ENCODE assay signal across 14 cellular contexts in genomic region chr2:195320416-195320973, GRCh38.
DNase-seq lines count a peak whose midpoint lies in the region; ATAC-seq and TF ChIP-seq lines count a peak whose summit lies in the region.
"Had no signal": no experiment of that assay in that cellular context is flagged by ENCODE, and none has a peak within 500 bp of the region (broad histone marks: within the 10 kb centered on the region; RNA-seq: fewer than 3 reads in every experiment).

No MANE protein-coding gene starts in this region.

- H3K36me3 ChIP-seq in ACC112 (ENCODE audit: insufficient read depth, low read length) (no peaks in the 10 kb centered on the region), tibial nerve (no peaks in the 10 kb centered on the region), hepatocyte (replicated peaks; ENCODE audit: insufficient read depth, low read depth) (no peaks in the 10 kb centered on the region)
- H3K36me3 ChIP-seq: heart right ventricle, transverse colon had no signal

- in situ Hi-C loops in G401 (cut with HindIII; ENCODE audit: low sequenced_read_pairs), result no loop called here

- H2AFZ ChIP-seq in ACC112 (ENCODE audit: low read length, unreplicated experiment) (peak overlapping the region; percentile 51), hepatocyte (no peak overlapping the region)

- no peak for DNase-seq in T1000 (lab: John Stamatoyannopoulos, UW)
- DNase-seq in tibial nerve (ENCODE audit: low spot score in 2 of 2), result no peak
- DNase-seq in G401 (ENCODE audit: low spot score), result no peak
- DNase-seq in hepatocyte (ENCODE audit: low spot score), result no peak
- DNase-seq: activated CD4-positive, alpha-beta T cell treated with anti-CD3 and anti-CD28 coated beads, Interleukin-2, amount 50 U/mL, for 48 hours; AML-193; heart right ventricle; NCI-H345; transverse colon had no signal

- no peaks in the 10 kb centered on the region for H3K9me2 ChIP-seq in hepatocyte (replicated peaks; ENCODE audit: insufficient read depth)

- WGBS in tibial nerve, 2 donors, result 77 to 89% methylated on average over 1 of the region's 1 CpG
- 97% methylated on average over 1 of the region's 1 CpG for WGBS in hepatocyte (ENCODE audit: low lambda C conversion rate, missing lambda C conversion rate)

- no peaks in the 10 kb centered on the region for H3K27me3 ChIP-seq in ACC112 (ENCODE audit: insufficient read depth, low read length)
- H3K27me3 ChIP-seq in tibial nerve, result no peaks in the 10 kb centered on the region
- no peaks in the 10 kb centered on the region for H3K27me3 ChIP-seq in hepatocyte
- H3K27me3 ChIP-seq: heart right ventricle, transverse colon had no signal

- no peak for TF ChIP-seq EP300 in tibial nerve (IDR thresholded peaks at IDR 0.05)

- H3K4me3 ChIP-seq in ACC112 (ENCODE audit: low read depth, low read length) (no peak overlapping the region), tibial nerve (no peak overlapping the region), hepatocyte (no peak overlapping the region)
- H3K4me3 ChIP-seq: heart right ventricle, transverse colon had no signal

- no peaks in the 10 kb centered on the region for H3K9me3 ChIP-seq in tibial nerve
- no peaks in the 10 kb centered on the region for H3K9me3 ChIP-seq in hepatocyte (ENCODE audit: low read depth)

- no peaks in the 10 kb centered on the region for H3K79me2 ChIP-seq in ACC112 (ENCODE audit: control insufficient read depth, insufficient read depth, low read length, unreplicated experiment)
- no peaks in the 10 kb centered on the region for H3K79me2 ChIP-seq in hepatocyte

- no peaks in the 10 kb centered on the region for H4K20me1 ChIP-seq in hepatocyte (ENCODE audit: insufficient read depth, poor library complexity, severe bottlenecking)

- no peak overlapping the region for H3K4me2 ChIP-seq in hepatocyte
- H3K4me2 ChIP-seq: KMS-11 had no signal

- H3K4me1 ChIP-seq in ACC112 (ENCODE audit: control insufficient read depth, insufficient read depth, low read length, unreplicated experiment), result peaks cover 27% of the 10 kb centered on the region
- H3K4me1 ChIP-seq in tibial nerve, result no peaks in the 10 kb centered on the region
- peaks cover 15% of the 10 kb centered on the region for H3K4me1 ChIP-seq in hepatocyte (ENCODE audit: insufficient read depth)

- TF ChIP-seq CTCF in tibial nerve (IDR thresholded peaks at IDR 0.05) (no peak), hepatocyte (IDR thresholded peaks at IDR 0.05; ENCODE audit: poor library complexity) (no peak)

- TF ChIP-seq POLR2A in tibial nerve (IDR thresholded peaks at IDR 0.05), result no peak

- ATAC-seq in GM19324 (IDR thresholded peaks at IDR 0.05; ENCODE audit: low FRiP score, unreplicated experiment), result peak; percentile 69
- peak; percentile 80 for ATAC-seq in HG02763 (IDR thresholded peaks at IDR 0.05; ENCODE audit: unreplicated experiment)
- peak; percentile 63 for ATAC-seq in HG03575 (IDR thresholded peaks at IDR 0.05; ENCODE audit: extremely low read depth, insufficient number of reproducible peaks, low FRiP score, unreplicated experiment)
- ATAC-seq: heart right ventricle had no signal

- H3K27ac ChIP-seq in ACC112 (ENCODE audit: low read depth, low read length) (no peak overlapping the region), tibial nerve (no peak overlapping the region), hepatocyte (no peak overlapping the region)
- H3K27ac ChIP-seq: heart right ventricle, KMS-11, transverse colon had no signal
